10 cellular contexts compared by ENCODE assay signal in genomic region chr11:113774174-113774503, GRCh38. TPM values are rescaled to one million over a fixed set of nuclear protein-coding genes. Genes with fewer than 3 reads are reported as not detected.
DNase-seq lines count a peak whose midpoint lies in the region; TF ChIP-seq lines count a peak whose summit lies in the region.
"Had no signal": no experiment of that assay in that cellular context is flagged by ENCODE, and none has a peak within 500 bp of the region (broad histone marks: within the 10 kb centered on the region; RNA-seq: fewer than 3 reads in every experiment).

No MANE protein-coding gene starts in this region.

- TF ChIP-seq CTCF in BJ (IDR thresholded peaks at IDR 0.05; ENCODE audit: insufficient read depth, low read depth, low read length) (no peak), neural cell (IDR thresholded peaks at IDR 0.05; ENCODE audit: poor library complexity, severe bottlenecking) (no peak)

- H2AFZ ChIP-seq in neural cell (ENCODE audit: low read depth, low read length): peak overlapping the region; percentile 31

- H3K27me3 Mint-ChIP-seq in dendritic cell treated with granulocyte-macrophage colony-stimulating factor and Interleukin-4, amounts not matched to agents 40 ng/mL and 50 ng/mL, for 4 days: peaks cover 14% of the 10 kb centered on the region

- H3K36me3 Mint-ChIP-seq in dendritic cell treated with granulocyte-macrophage colony-stimulating factor and Interleukin-4, amounts not matched to agents 40 ng/mL and 50 ng/mL, for 4 days (ENCODE audit: low read depth): peaks cover 20% of the 10 kb centered on the region

- H3K27me3 ChIP-seq in BJ (ENCODE audit: control insufficient read depth, insufficient read depth, low read length) (peaks cover 4% of the 10 kb centered on the region), MG63 (peaks cover 7% of the 10 kb centered on the region), neural cell (ENCODE audit: insufficient read depth, low read depth, low read length) (no peaks in the 10 kb centered on the region)

- CTCF ChIA-PET in BJ (lab: Yijun Ruan, JAX): interaction anchor here (0.6 to 1.6 kb wide), 5 partner anchors 8 to 43 kb away, joined by 3 to 8 read pairs (median 3); no protein-coding TSS in a partner anchor

- peaks cover 17% of the 10 kb centered on the region for H3K79me2 ChIP-seq in neural cell (replicated peaks; ENCODE audit: insufficient read depth, low read length)

- H3K4me2 ChIP-seq in neural cell (ENCODE audit: low read length): peak overlapping the region; percentile 66

- no peak for TF ChIP-seq RAD21 in neural cell (conservative IDR thresholded peaks at IDR 0.05)

- H3K36me3 ChIP-seq in BJ (ENCODE audit: control insufficient read depth, insufficient read depth, low read length) (no peaks in the 10 kb centered on the region; the same call in 1 of the 2 replicates), MG63 (peaks cover 6% of the 10 kb centered on the region), neural cell (ENCODE audit: insufficient read depth, low read length) (no peaks in the 10 kb centered on the region)

- no peak overlapping the region for H3K9ac ChIP-seq in neural cell (ENCODE audit: low read length)

- POLR2A ChIA-PET in BJ (lab: Charles Lee): interaction anchor here (0.6 kb wide), 1 partner anchor 84 kb away, joined by 3 read pairs; no protein-coding TSS in a partner anchor

- H3K27ac ChIP-seq in neural cell (ENCODE audit: low read length): no peak overlapping the region

- no peaks in the 10 kb centered on the region for H4K20me1 ChIP-seq in neural cell (ENCODE audit: insufficient read depth)

- H3K4me3 ChIP-seq in BJ (ENCODE audit: low read depth, low read length) (peak overlapping the region; percentile 80), MG63 (peak overlapping the region; percentile 95), neural cell (ENCODE audit: low read length) (peak overlapping the region; percentile 69)

- peaks cover 13% of the 10 kb centered on the region for H3K4me1 Mint-ChIP-seq in dendritic cell treated with granulocyte-macrophage colony-stimulating factor and Interleukin-4, amounts not matched to agents 40 ng/mL and 50 ng/mL, for 4 days (ENCODE audit: low read depth)

- intact Hi-C loops in dendritic cell treated with granulocyte-macrophage colony-stimulating factor and Interleukin-4, amounts not matched to agents 40 ng/mL and 50 ng/mL, for 4 days (cut with micrococcal nuclease): loop anchor here (10.0 kb wide), 1 partner anchor 459 kb away; the partner anchor contains the start of gene TTC12

- DNase-seq in BJ (ENCODE audit: low read depth): no peak
- no peak for DNase-seq in MG63
- DNase-seq in anterior cingulate cortex (lab: John Stamatoyannopoulos, UW): no peak
- no peak for DNase-seq in NCI-H1436 (lab: John Stamatoyannopoulos, UW)
- no peak for DNase-seq in NCI-H146 (lab: John Stamatoyannopoulos, UW)
- DNase-seq in D341Med (ENCODE audit: low spot score): no peak

- H3F3A ChIP-seq in neural cell (ENCODE audit: insufficient read depth, low read length, poor library complexity, severe bottlenecking): no peaks in the 10 kb centered on the region

- H3K4me3 Mint-ChIP-seq in dendritic cell treated with granulocyte-macrophage colony-stimulating factor and Interleukin-4, amounts not matched to agents 40 ng/mL and 50 ng/mL, for 4 days: peak overlapping the region; percentile 98

- H3K27ac Mint-ChIP-seq in dendritic cell treated with granulocyte-macrophage colony-stimulating factor and Interleukin-4, amounts not matched to agents 40 ng/mL and 50 ng/mL, for 4 days: peak overlapping the region; percentile 97

- no peak for TF ChIP-seq EP300 in neural cell (conservative IDR thresholded peaks at IDR 0.05; ENCODE audit: poor library complexity, severe bottlenecking)

- no peaks in the 10 kb centered on the region for H3K9me3 Mint-ChIP-seq in dendritic cell treated with granulocyte-macrophage colony-stimulating factor and Interleukin-4, amounts not matched to agents 40 ng/mL and 50 ng/mL, for 4 days

- no peaks in the 10 kb centered on the region for H3K9me2 ChIP-seq in neural cell (ENCODE audit: insufficient read depth, low read length)

- no peaks in the 10 kb centered on the region for H3K9me3 ChIP-seq in MG63
- H3K9me3 ChIP-seq in neural cell (ENCODE audit: low read length): no peaks in the 10 kb centered on the region

TF ChIP-seq in neural cell, 6 proteins besides CTCF, POLR2A, EP300 and RAD21:
- TF ChIP-seq EZH2 (IDR thresholded peaks at IDR 0.05; ENCODE audit: borderline replicate concordance, insufficient read depth, low read length, poor library complexity, severe bottlenecking) (no peak), REST (IDR thresholded peaks at IDR 0.05; ENCODE audit: borderline replicate concordance) (no peak), POLR2AphosphoS5 (IDR thresholded peaks at IDR 0.05) (no peak), SMC3 (conservative IDR thresholded peaks at IDR 0.05; ENCODE audit: poor library complexity) (no peak), TAF1 (IDR thresholded peaks at IDR 0.05; ENCODE audit: low read depth) (no peak), MXI1 (conservative IDR thresholded peaks at IDR 0.05; ENCODE audit: poor library complexity, severe bottlenecking) (no peak)

RNA-seq across cellular contexts. Expression of gene ZW10, which starts 0.6 kb away (rescaled TPM):
- polyA plus RNA-seq in BJ (2011; rRNA removed) (6.3 and 12.8 TPM in 2 replicates), neural cell (20.8 and 21.5 TPM in 2 replicates)
- 6.2 and 7.5 TPM in 2 replicates for polyA minus RNA-seq in BJ (2011; rRNA and poly(A)+ RNA removed)
- 22.2 and 23.4 TPM in 2 replicates for total RNA-seq in MG63 (2014; rRNA removed; shearing (Covaris generic); ENCODE audit: low replicate concordance)
- polyA minus RNA-seq in neural cell: 24.5 and 28.5 TPM in 2 replicates

RNA-seq across cellular contexts. Expression of gene CLDN25, which starts 5.5 kb away (rescaled TPM):
- polyA plus RNA-seq in BJ (2011; rRNA removed) (not detected in 2 replicates), neural cell (not detected in 2 replicates)
- polyA minus RNA-seq in BJ (2011; rRNA and poly(A)+ RNA removed): not detected in 2 replicates
- not detected in 2 replicates for total RNA-seq in MG63 (2014; rRNA removed; shearing (Covaris generic); ENCODE audit: low replicate concordance)
- not detected in 2 replicates for polyA minus RNA-seq in neural cell
- total RNA-seq: GM12878, LHCN-M2 had no signal
- polyA plus RNA-seq: GM12878 had no signal
